In the genomic region with DNA sequence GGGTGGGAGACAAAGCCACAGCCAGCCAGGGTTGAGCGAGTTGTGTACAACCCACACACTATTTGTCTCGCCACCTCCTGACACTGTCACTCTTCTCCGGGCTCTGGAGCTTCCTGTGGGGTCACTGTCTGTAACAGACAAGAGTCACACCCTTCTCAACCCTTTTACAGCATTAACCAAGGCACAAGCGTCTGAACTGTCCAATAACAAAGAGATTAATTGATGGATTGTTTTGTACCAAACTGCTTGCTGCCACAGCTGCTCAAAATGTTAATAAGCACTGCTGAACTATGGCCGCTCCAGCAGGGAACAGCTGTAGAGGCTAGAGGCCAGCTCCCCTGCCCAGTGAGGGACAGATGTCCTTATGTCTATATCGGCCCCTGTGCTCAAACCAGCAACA, we compare ENCODE assay signal across 14 cellular contexts. TPM values are rescaled to one million over a fixed set of nuclear protein-coding genes. Genes with fewer than 3 reads are reported as not detected.
DNase-seq lines count a peak whose midpoint lies in the region; ATAC-seq and TF ChIP-seq lines count a peak whose summit lies in the region.
"Had no signal": no experiment of that assay in that cellular context is flagged by ENCODE, and none has a peak within 500 bp of the region (broad histone marks: within the 10 kb centered on the region; RNA-seq: fewer than 3 reads in every experiment).

No MANE protein-coding gene starts in this region.

- H3K27me3 ChIP-seq in left ventricle myocardium inferior (ENCODE audit: low read depth) (peaks cover 5% of the 10 kb centered on the region), dorsolateral prefrontal cortex (no peaks in the 10 kb centered on the region), hepatocyte (peaks cover 4% of the 10 kb centered on the region), ovary (no peaks in the 10 kb centered on the region)
- H3K27me3 ChIP-seq: tibial nerve had no signal

- no peaks in the 10 kb centered on the region for H3K4me1 ChIP-seq in left ventricle myocardium inferior
- no peaks in the 10 kb centered on the region for H3K4me1 ChIP-seq in hepatocyte (ENCODE audit: insufficient read depth)
- H3K4me1 ChIP-seq in ovary (ENCODE audit: insufficient read depth): no peaks in the 10 kb centered on the region

- intact Hi-C loops in left ventricle myocardium superior (cut with micrococcal nuclease): no loop called here
- intact Hi-C loops in left ventricle myocardium inferior (cut with micrococcal nuclease): no loop called here
- intact Hi-C loops in dorsolateral prefrontal cortex (cut with DNase I): no loop called here
- intact Hi-C loops in ovary (cut with DNase I): no loop called here

- H3K9me3 ChIP-seq in left ventricle myocardium inferior (replicated peaks): no peaks in the 10 kb centered on the region
- no peaks in the 10 kb centered on the region for H3K9me3 ChIP-seq in hepatocyte (ENCODE audit: low read depth)
- no peaks in the 10 kb centered on the region for H3K9me3 ChIP-seq in ovary
- H3K9me3 ChIP-seq: tibial nerve had no signal

- H3K27me3 Mint-ChIP-seq in nephron (ENCODE audit: low read depth): peaks cover 5% of the 10 kb centered on the region

- TF ChIP-seq POLR2A in ovary (IDR thresholded peaks at IDR 0.05): no peak

- DNase-seq in left ventricle myocardium superior (no peak), left ventricle myocardium inferior (no peak), dorsolateral prefrontal cortex (peak in 5 of 10 donors; percentile 38 to 64 (median 47)), hepatocyte (ENCODE audit: low spot score) (no peak), NCI-H1105 treated with DMSO at 0.1 percent for 48 hours (lab: John Stamatoyannopoulos, UW) (no peak), ovary (no peak), SW480 (ENCODE audit: low spot score) (no peak)
- DNase-seq: activated CD4-positive, alpha-beta T cell treated with anti-CD3 and anti-CD28 coated beads, Interleukin-2, amount 10 ng/mL, durations not matched to agents 24 days and 14 days; activated T-cell treated with anti-CD3 and anti-CD28 coated beads, Interleukin-2, amount 50 U/mL, for 1 hour; Calu3; Right ventricle myocardium superior; T-helper 9 cell had no signal

- no peaks in the 10 kb centered on the region for H3K9me3 Mint-ChIP-seq in nephron

- H3K4me1 Mint-ChIP-seq in nephron: peaks cover 64% of the 10 kb centered on the region

- H3K27ac ChIP-seq in left ventricle myocardium inferior (replicated peaks) (no peak overlapping the region), dorsolateral prefrontal cortex (peak overlapping the region in 36 of 59 donors; percentile 1 to 76 (median 46)), hepatocyte (no peak overlapping the region), ovary (no peak overlapping the region)
- H3K27ac ChIP-seq: tibial nerve had no signal

- H3K4me3 Mint-ChIP-seq in nephron: peak overlapping the region in 1 of 3 experiments; percentile 30
- H3K4me3 Mint-ChIP-seq: activated CD4-positive, alpha-beta T cell treated with anti-CD3 and anti-CD28 coated beads, Interleukin-2, amount 10 ng/mL, durations not matched to agents 24 days and 14 days had no signal

- H3K27ac Mint-ChIP-seq in nephron: peak overlapping the region; percentile 80 to 93 (median 81)
- H3K27ac Mint-ChIP-seq: activated CD4-positive, alpha-beta T cell treated with anti-CD3 and anti-CD28 coated beads, Interleukin-2, amount 10 ng/mL, durations not matched to agents 24 days and 14 days had no signal

- no peaks in the 10 kb centered on the region for H3K36me3 Mint-ChIP-seq in nephron (ENCODE audit: low read depth)

- H3K79me2 ChIP-seq in hepatocyte: no peaks in the 10 kb centered on the region

- H3K4me2 ChIP-seq in hepatocyte: no peak overlapping the region

- no peak overlapping the region for H3K4me3 ChIP-seq in left ventricle myocardium inferior
- H3K4me3 ChIP-seq in dorsolateral prefrontal cortex: peak overlapping the region in 5 of 59 donors; percentile 6 to 28 (median 12)
- no peak overlapping the region for H3K4me3 ChIP-seq in hepatocyte
- H3K4me3 ChIP-seq in ovary: no peak overlapping the region
- H3K4me3 ChIP-seq: tibial nerve had no signal

- no peak for TF ChIP-seq CTCF in left ventricle myocardium inferior (IDR thresholded peaks at IDR 0.05; ENCODE audit: borderline replicate concordance)
- TF ChIP-seq CTCF in dorsolateral prefrontal cortex (IDR thresholded peaks at IDR 0.05 in 54 of 56, conservative IDR thresholded peaks at IDR 0.05 in 2 of 56; ENCODE audit: low read depth in 1 of 56, partially characterized antibody in 56 of 56): no peak
- TF ChIP-seq CTCF in nephron (IDR thresholded peaks at IDR 0.05; ENCODE audit: unreplicated experiment in 3 of 3): no peak
- no peak for TF ChIP-seq CTCF in hepatocyte (IDR thresholded peaks at IDR 0.05; ENCODE audit: poor library complexity)
- no peak for TF ChIP-seq CTCF in ovary (IDR thresholded peaks at IDR 0.05)

- H3K9me2 ChIP-seq in hepatocyte (replicated peaks; ENCODE audit: insufficient read depth): no peaks in the 10 kb centered on the region

- no peak overlapping the region for H2AFZ ChIP-seq in hepatocyte

- 77% methylated on average over 6 of the region's 6 CpGs for WGBS in hepatocyte (ENCODE audit: low lambda C conversion rate, missing lambda C conversion rate)
- WGBS in ovary, 3 donors: 33 to 43% (median 35%) methylated on average over 6 of the region's 6 CpGs

- TF ChIP-seq EP300 in ovary (IDR thresholded peaks at IDR 0.05): no peak

- H3K36me3 ChIP-seq in left ventricle myocardium inferior: no peaks in the 10 kb centered on the region
- H3K36me3 ChIP-seq in hepatocyte (replicated peaks; ENCODE audit: insufficient read depth, low read depth): no peaks in the 10 kb centered on the region
- H3K36me3 ChIP-seq in ovary: no peaks in the 10 kb centered on the region
- H3K36me3 ChIP-seq: tibial nerve had no signal

- H4K20me1 ChIP-seq in hepatocyte (ENCODE audit: insufficient read depth, poor library complexity, severe bottlenecking): no peaks in the 10 kb centered on the region

- peak; percentile 51 for ATAC-seq in left ventricle myocardium superior

RNA-seq across cellular contexts. Expression of a gene that starts 25.2 kb away (rescaled TPM):
- total RNA-seq in left ventricle myocardium superior (0.82 TPM), left ventricle myocardium inferior (1.6 TPM), dorsolateral prefrontal cortex (10 to 100 TPM; 16.8 to 65.8 (median 38.2) TPM), hepatocyte (0.52 and 0.67 TPM in 2 replicates), ovary (10 to 100 TPM in 2 of 7 donors, 1 to 10 TPM in 5; 2.9 to 59.4 (median 4.5) TPM)
- polyA plus RNA-seq in hepatocyte (0.04 and 1.1 TPM in 2 replicates), ovary (under 1 TPM; 0.39 to 0.95 TPM)
- total RNA-seq: activated CD4-positive, alpha-beta T cell treated with anti-CD3 and anti-CD28 coated beads, Interleukin-2, amount 10 ng/mL, durations not matched to agents 24 days and 14 days had no signal

RNA-seq across cellular contexts. Expression of a gene that starts 33.5 kb away (rescaled TPM):
- total RNA-seq in left ventricle myocardium superior (8.5 TPM), left ventricle myocardium inferior (9.3 TPM), dorsolateral prefrontal cortex (10 to 100 TPM in 83 of 120 experiments, 1 to 10 TPM in 37; 7.8 to 16.9 (median 11.4) TPM), hepatocyte (40.9 and 43.2 TPM in 2 replicates), ovary (10 to 100 TPM; 14.0 to 26.1 (median 18.4) TPM)
- polyA plus RNA-seq in hepatocyte (9.4 and 11.4 TPM in 2 replicates), ovary (10 to 100 TPM in 1 of 2 donors, 1 to 10 TPM in 1; 5.6 to 11.3 TPM)

Comparison
In these comparisons a context has a peak if more than half of its experiments do, and no peak if none do; other contexts are left out.
1. H3K27ac ChIP-seq: peak in dorsolateral prefrontal cortex (36 of 59); none in left ventricle myocardium inferior (single experiment), hepatocyte (single experiment) and ovary (0 of 2).